In the genomic region with DNA sequence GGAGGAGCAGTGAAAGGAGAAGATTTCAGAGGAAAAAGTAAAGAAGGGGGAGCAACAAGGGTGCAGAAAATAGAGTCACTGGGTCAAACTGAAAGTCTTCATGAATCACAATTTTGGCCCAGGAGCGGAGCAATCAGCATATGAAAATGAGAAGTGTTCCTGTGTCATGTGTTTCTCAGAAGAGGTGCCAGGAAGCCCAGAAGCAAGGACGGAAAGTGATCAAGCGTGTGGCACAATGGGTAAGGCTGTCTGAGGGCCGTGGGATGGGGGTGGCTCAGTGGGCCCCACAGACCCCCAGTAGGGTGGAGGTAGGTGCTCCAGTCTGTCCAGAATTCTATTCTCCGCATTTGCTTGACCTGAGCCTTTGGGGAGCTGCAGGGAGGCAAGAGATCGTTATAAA, we compare ENCODE assay signal across 17 cellular contexts. TPM values are rescaled to one million over a fixed set of nuclear protein-coding genes. Genes with fewer than 3 reads are reported as not detected.
A peak's percentile ranks its signal among the peaks of the same experiment; 100 is the strongest.
DNase-seq lines count a peak whose midpoint lies in the region; ATAC-seq and TF ChIP-seq lines count a peak whose summit lies in the region.
"Had no signal": no experiment of that assay in that cellular context is flagged by ENCODE, and none has a peak within 500 bp of the region (broad histone marks: within the 10 kb centered on the region; RNA-seq: fewer than 3 reads in every experiment).

No MANE protein-coding gene starts in this region.

- no peaks in the 10 kb centered on the region for H3K36me3 ChIP-seq in brain microvascular endothelial cell (replicated peaks)
- H3K36me3 ChIP-seq: adrenal gland, cardiac muscle cell, esophagus squamous epithelium, left lung had no signal

- H3K4me3 Mint-ChIP-seq in natural killer cell treated with Interleukin-12 subunit alpha and Interleukin-12 subunit beta and Interleukin-15 and Interleukin-18, amount 100 ng/mL, for 72 hours: peak overlapping the region; percentile 53
- H3K4me3 Mint-ChIP-seq in natural killer cell: no peak overlapping the region
- H3K4me3 Mint-ChIP-seq in activated T-helper 2 cell treated with anti-CD3 and anti-CD28 coated beads, Interferon-gamma antibody, Interleukin-2, Interleukin-4, amounts not matched to agents 10 μg/mL and 5 μg/mL and 100 μg/mL, durations not matched to agents 14 hours and 24 hours and 36 hours (ENCODE audit: low read depth): peak overlapping the region; percentile 24

- peak in 1 of 2 donors; percentile 61 for ATAC-seq in natural killer cell treated with Interleukin-12 subunit alpha and Interleukin-12 subunit beta and Interleukin-15 and Interleukin-18, amount 100 ng/mL, for 72 hours
- no peak for ATAC-seq in natural killer cell
- ATAC-seq in HG03432 (IDR thresholded peaks at IDR 0.05; ENCODE audit: unreplicated experiment): peak; percentile 40
- ATAC-seq in GM19023 (IDR thresholded peaks at IDR 0.05; ENCODE audit: unreplicated experiment): no peak
- ATAC-seq: left lung, Right ventricle myocardium inferior had no signal

- no peak overlapping the region for H3K4me3 ChIP-seq in brain microvascular endothelial cell (ENCODE audit: low read depth, low read length)
- H3K4me3 ChIP-seq: adrenal gland, cardiac muscle cell, esophagus squamous epithelium, left lung had no signal

- H3K9me3 Mint-ChIP-seq in natural killer cell treated with Interleukin-12 subunit alpha and Interleukin-12 subunit beta and Interleukin-15 and Interleukin-18, amount 100 ng/mL, for 72 hours: peaks cover 6% of the 10 kb centered on the region
- peaks cover 0 to 3% of the 10 kb centered on the region in 2 donors for H3K9me3 Mint-ChIP-seq in natural killer cell
- H3K9me3 Mint-ChIP-seq in activated T-helper 2 cell treated with anti-CD3 and anti-CD28 coated beads, Interferon-gamma antibody, Interleukin-2, Interleukin-4, amounts not matched to agents 10 μg/mL and 5 μg/mL and 100 μg/mL, durations not matched to agents 14 hours and 24 hours and 36 hours: peaks cover 29% of the 10 kb centered on the region

- H3K27me3 ChIP-seq in brain microvascular endothelial cell (replicated peaks): no peaks in the 10 kb centered on the region
- H3K27me3 ChIP-seq: adrenal gland, cardiac muscle cell, esophagus squamous epithelium, left lung had no signal

- in situ Hi-C loops in brain microvascular endothelial cell (cut with HindIII; ENCODE audit: low pct_ligation_motif_present, low sequenced_read_pairs): no loop called here

- H3K27ac Mint-ChIP-seq in natural killer cell treated with Interleukin-12 subunit alpha and Interleukin-12 subunit beta and Interleukin-15 and Interleukin-18, amount 100 ng/mL, for 72 hours: peak overlapping the region; percentile 37 to 65
- no peak overlapping the region for H3K27ac Mint-ChIP-seq in natural killer cell
- peak overlapping the region; percentile 90 for H3K27ac Mint-ChIP-seq in activated T-helper 2 cell treated with anti-CD3 and anti-CD28 coated beads, Interferon-gamma antibody, Interleukin-2, Interleukin-4, amounts not matched to agents 10 μg/mL and 5 μg/mL and 100 μg/mL, durations not matched to agents 14 hours and 24 hours and 36 hours

- H3K4me1 Mint-ChIP-seq in natural killer cell treated with Interleukin-12 subunit alpha and Interleukin-12 subunit beta and Interleukin-15 and Interleukin-18, amount 100 ng/mL, for 72 hours (ENCODE audit: low read depth in 2 of 2): peaks cover 10 to 22% of the 10 kb centered on the region in 2 donors
- H3K4me1 Mint-ChIP-seq in natural killer cell: peaks cover 0 to 2% of the 10 kb centered on the region in 2 donors
- H3K4me1 Mint-ChIP-seq in activated T-helper 2 cell treated with anti-CD3 and anti-CD28 coated beads, Interferon-gamma antibody, Interleukin-2, Interleukin-4, amounts not matched to agents 10 μg/mL and 5 μg/mL and 100 μg/mL, durations not matched to agents 14 hours and 24 hours and 36 hours (ENCODE audit: low read depth): peaks cover 67% of the 10 kb centered on the region

- H3K27me3 Mint-ChIP-seq in natural killer cell treated with Interleukin-12 subunit alpha and Interleukin-12 subunit beta and Interleukin-15 and Interleukin-18, amount 100 ng/mL, for 72 hours: no peaks in the 10 kb centered on the region
- no peaks in the 10 kb centered on the region for H3K27me3 Mint-ChIP-seq in natural killer cell (ENCODE audit: low read depth in 2 of 2)
- H3K27me3 Mint-ChIP-seq in activated T-helper 2 cell treated with anti-CD3 and anti-CD28 coated beads, Interferon-gamma antibody, Interleukin-2, Interleukin-4, amounts not matched to agents 10 μg/mL and 5 μg/mL and 100 μg/mL, durations not matched to agents 14 hours and 24 hours and 36 hours (ENCODE audit: low read depth): no peaks in the 10 kb centered on the region

- no peak for TF ChIP-seq CTCF in natural killer cell (IDR thresholded peaks at IDR 0.05)
- no peak for TF ChIP-seq CTCF in brain microvascular endothelial cell (IDR thresholded peaks at IDR 0.05; ENCODE audit: low read depth, low read length, missing control alignments)

- no peak overlapping the region for H3K27ac ChIP-seq in brain microvascular endothelial cell
- H3K27ac ChIP-seq: adrenal gland, cardiac muscle cell, esophagus squamous epithelium, left lung had no signal

- H3K36me3 Mint-ChIP-seq in natural killer cell treated with Interleukin-12 subunit alpha and Interleukin-12 subunit beta and Interleukin-15 and Interleukin-18, amount 100 ng/mL, for 72 hours: peaks cover 50% of the 10 kb centered on the region
- H3K36me3 Mint-ChIP-seq in natural killer cell: peaks cover 46% of the 10 kb centered on the region
- peaks cover 93% of the 10 kb centered on the region for H3K36me3 Mint-ChIP-seq in activated T-helper 2 cell treated with anti-CD3 and anti-CD28 coated beads, Interferon-gamma antibody, Interleukin-2, Interleukin-4, amounts not matched to agents 10 μg/mL and 5 μg/mL and 100 μg/mL, durations not matched to agents 14 hours and 24 hours and 36 hours (ENCODE audit: low read depth)

- intact Hi-C loops in natural killer cell (cut with micrococcal nuclease): no loop called here
- intact Hi-C loops in activated T-helper 2 cell treated with anti-CD3 and anti-CD28 coated beads, Interferon-gamma antibody, Interleukin-2, Interleukin-4, amounts not matched to agents 10 μg/mL and 5 μg/mL and 100 μg/mL, durations not matched to agents 14 hours and 24 hours and 36 hours (cut with micrococcal nuclease): loop anchor here (1.0 to 10.0 kb wide), 5 partner anchors 37 to 343 kb away; a partner anchor contains a TSS

- no peak for DNase-seq in natural killer cell treated with Interleukin-12 subunit alpha and Interleukin-12 subunit beta and Interleukin-15 and Interleukin-18, amount 100 ng/mL, for 72 hours (ENCODE audit: low spot score)
- DNase-seq in natural killer cell: no peak
- DNase-seq in activated T-helper 2 cell treated with anti-CD3 and anti-CD28 coated beads, Interferon-gamma antibody, Interleukin-2, Interleukin-4, amounts not matched to agents 10 μg/mL and 5 μg/mL and 100 μg/mL, durations not matched to agents 14 hours and 24 hours and 36 hours (ENCODE audit: low spot score): no peak
- no peak for DNase-seq in brain microvascular endothelial cell
- DNase-seq in NOMO-1 (lab: John Stamatoyannopoulos, UW; ENCODE audit: unreplicated experiment in 2 of 2): no peak
- DNase-seq: activated CD8-positive, alpha-beta memory T cell treated with anti-CD3 and anti-CD28 coated beads, Interleukin-2, amount 50 U/mL, for 48 hours; adrenal gland; COR-L47; esophagus squamous epithelium; Kasumi-1; left lung; NCI-H1092 treated with DMSO at 0.1 percent for 48 hours; NCI-H524 treated with DMSO at 0.1 percent for 48 hours had no signal

RNA-seq across cellular contexts. Expression of a gene that starts 44.2 kb away (rescaled TPM):
- 10 to 100 TPM; 55.3 to 67.9 TPM for total RNA-seq in natural killer cell treated with Interleukin-12 subunit alpha and Interleukin-12 subunit beta and Interleukin-15 and Interleukin-18, amount 100 ng/mL, for 72 hours
- 10 to 100 TPM; 69.1 to 89.9 (median 77.4) TPM for total RNA-seq in natural killer cell
- 316 and 317 TPM in 2 replicates for total RNA-seq in activated T-helper 2 cell treated with anti-CD3 and anti-CD28 coated beads, Interferon-gamma antibody, Interleukin-2, Interleukin-4, amounts not matched to agents 10 μg/mL and 5 μg/mL and 100 μg/mL, durations not matched to agents 14 hours and 24 hours and 36 hours

RNA-seq across cellular contexts. Expression of a gene that starts 49.9 kb away (rescaled TPM):
- 10 to 100 TPM; 71.5 to 85.8 TPM for total RNA-seq in natural killer cell treated with Interleukin-12 subunit alpha and Interleukin-12 subunit beta and Interleukin-15 and Interleukin-18, amount 100 ng/mL, for 72 hours
- 100 to 1,000 TPM in 1 of 3 donors, 10 to 100 TPM in 2; 92.7 to 132 (median 97.9) TPM for total RNA-seq in natural killer cell
- total RNA-seq in activated T-helper 2 cell treated with anti-CD3 and anti-CD28 coated beads, Interferon-gamma antibody, Interleukin-2, Interleukin-4, amounts not matched to agents 10 μg/mL and 5 μg/mL and 100 μg/mL, durations not matched to agents 14 hours and 24 hours and 36 hours: 114 and 121 TPM in 2 replicates

RNA-seq across cellular contexts. Expression of a gene that starts 57.3 kb away (rescaled TPM):
- 10 to 100 TPM; 36.8 to 54.0 TPM for total RNA-seq in natural killer cell treated with Interleukin-12 subunit alpha and Interleukin-12 subunit beta and Interleukin-15 and Interleukin-18, amount 100 ng/mL, for 72 hours
- total RNA-seq in natural killer cell: 10 to 100 TPM; 58.4 to 92.6 (median 73.4) TPM
- 55.7 and 59.1 TPM in 2 replicates for total RNA-seq in activated T-helper 2 cell treated with anti-CD3 and anti-CD28 coated beads, Interferon-gamma antibody, Interleukin-2, Interleukin-4, amounts not matched to agents 10 μg/mL and 5 μg/mL and 100 μg/mL, durations not matched to agents 14 hours and 24 hours and 36 hours

Comparison
In these comparisons a context has a peak if more than half of its experiments do, and no peak if none do; other contexts are left out.
1. H3K27ac Mint-ChIP-seq: peak in natural killer cell treated with Interleukin-12 subunit alpha and Interleukin-12 subunit beta and Interleukin-15 and Interleukin-18, amount 100 ng/mL, for 72 hours (2 of 2) and activated T-helper 2 cell treated with anti-CD3 and anti-CD28 coated beads, Interferon-gamma antibody, Interleukin-2, Interleukin-4, amounts not matched to agents 10 μg/mL and 5 μg/mL and 100 μg/mL, durations not matched to agents 14 hours and 24 hours and 36 hours (single experiment); none in natural killer cell (0 of 2).